1 cellular context compared by ENCODE assay signal in genomic region chr11:95241673-95242072, GRCh38.
TF ChIP-seq lines count a peak whose summit lies in the region.

No MANE protein-coding gene starts in this region.

TF ChIP-seq in HepG2, 621 proteins besides CTCF, POLR2A, EP300 and RAD21 (continued from another document):
- TF ChIP-seq REST (IDR thresholded peaks at IDR 0.05; ENCODE audit: borderline replicate concordance in 1 of 2, low read depth in 1 of 2, low read length in 2 of 2) (no peak), ERF (CRISPR knock-in tag; IDR thresholded peaks at IDR 0.05) (no peak), ETS1 (CRISPR knock-in tag; IDR thresholded peaks at IDR 0.05) (no peak), NR2F6 (IDR thresholded peaks at IDR 0.05) (no peak), NR2F6 (CRISPR knock-in tag; IDR thresholded peaks at IDR 0.05) (no peak), PRPF4 (IDR thresholded peaks at IDR 0.05; ENCODE audit: low read depth, low read length, poor library complexity, severe bottlenecking) (no peak), ZNF256 (CRISPR knock-in tag; conservative IDR thresholded peaks at IDR 0.05) (no peak), MTERF4 (CRISPR knock-in tag; IDR thresholded peaks at IDR 0.05) (no peak), FLYWCH1 (CRISPR knock-in tag; IDR thresholded peaks at IDR 0.05) (no peak), BRF2 (CRISPR knock-in tag; IDR thresholded peaks at IDR 0.05) (no peak), BCL3 (CRISPR knock-in tag; IDR thresholded peaks at IDR 0.05) (no peak)
